ENCODE assay signal across 1 cellular context in genomic region chr2:218995972-218996644, GRCh38.
A peak's percentile ranks its signal among the peaks of the same experiment; 100 is the strongest.
TF ChIP-seq lines count a peak whose summit lies in the region.

No MANE protein-coding gene starts in this region.

TF ChIP-seq in SK-N-SH, 30 proteins besides CTCF, POLR2A, EP300 and RAD21 (continued from another document):
- TF ChIP-seq, protein P1, sequence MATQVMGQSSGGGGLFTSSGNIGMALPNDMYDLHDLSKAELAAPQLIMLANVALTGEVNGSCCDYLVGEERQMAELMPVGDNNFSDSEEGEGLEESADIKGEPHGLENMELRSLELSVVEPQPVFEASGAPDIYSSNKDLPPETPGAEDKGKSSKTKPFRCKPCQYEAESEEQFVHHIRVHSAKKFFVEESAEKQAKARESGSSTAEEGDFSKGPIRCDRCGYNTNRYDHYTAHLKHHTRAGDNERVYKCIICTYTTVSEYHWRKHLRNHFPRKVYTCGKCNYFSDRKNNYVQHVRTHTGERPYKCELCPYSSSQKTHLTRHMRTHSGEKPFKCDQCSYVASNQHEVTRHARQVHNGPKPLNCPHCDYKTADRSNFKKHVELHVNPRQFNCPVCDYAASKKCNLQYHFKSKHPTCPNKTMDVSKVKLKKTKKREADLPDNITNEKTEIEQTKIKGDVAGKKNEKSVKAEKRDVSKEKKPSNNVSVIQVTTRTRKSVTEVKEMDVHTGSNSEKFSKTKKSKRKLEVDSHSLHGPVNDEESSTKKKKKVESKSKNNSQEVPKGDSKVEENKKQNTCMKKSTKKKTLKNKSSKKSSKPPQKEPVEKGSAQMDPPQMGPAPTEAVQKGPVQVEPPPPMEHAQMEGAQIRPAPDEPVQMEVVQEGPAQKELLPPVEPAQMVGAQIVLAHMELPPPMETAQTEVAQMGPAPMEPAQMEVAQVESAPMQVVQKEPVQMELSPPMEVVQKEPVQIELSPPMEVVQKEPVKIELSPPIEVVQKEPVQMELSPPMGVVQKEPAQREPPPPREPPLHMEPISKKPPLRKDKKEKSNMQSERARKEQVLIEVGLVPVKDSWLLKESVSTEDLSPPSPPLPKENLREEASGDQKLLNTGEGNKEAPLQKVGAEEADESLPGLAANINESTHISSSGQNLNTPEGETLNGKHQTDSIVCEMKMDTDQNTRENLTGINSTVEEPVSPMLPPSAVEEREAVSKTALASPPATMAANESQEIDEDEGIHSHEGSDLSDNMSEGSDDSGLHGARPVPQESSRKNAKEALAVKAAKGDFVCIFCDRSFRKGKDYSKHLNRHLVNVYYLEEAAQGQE (IDR thresholded peaks at IDR 0.05; ENCODE audit: low read depth, low read length): 0 out of 2 replicates have a peak, but pooled peaks have one; percentile 4
- peak; percentile 35; the same call in 1 of the 2 replicates for TF ChIP-seq POLR2AphosphoS5 (IDR thresholded peaks at IDR 0.05; ENCODE audit: low read depth, low read length)
